In the genomic region with DNA sequence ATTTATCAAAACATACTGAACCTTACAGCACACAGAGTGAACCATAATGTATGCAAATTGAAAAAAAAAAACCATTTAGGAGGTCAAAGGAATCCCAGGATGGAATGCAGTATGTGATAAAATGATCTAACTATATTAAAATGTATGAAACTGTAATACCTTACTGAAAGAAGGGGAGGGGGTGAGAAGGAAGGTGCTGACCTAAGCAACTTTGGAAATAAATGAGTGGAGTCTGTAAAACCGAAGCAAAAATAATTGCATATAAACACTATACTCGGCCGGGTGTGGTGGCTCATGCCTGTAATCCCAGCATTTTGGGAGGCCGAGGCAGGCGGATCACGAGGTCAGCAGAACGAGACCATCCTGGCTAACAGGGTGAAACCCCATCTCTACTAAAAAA, we compare ENCODE assay signal across 24 cellular contexts.
A peak's percentile ranks its signal among the peaks of the same experiment; 100 is the strongest.
DNase-seq lines count a peak whose midpoint lies in the region; ATAC-seq, FAIRE-seq and TF ChIP-seq lines count a peak whose summit lies in the region.
"Had no signal": no experiment of that assay in that cellular context is flagged by ENCODE, and none has a peak within 500 bp of the region (broad histone marks: within the 10 kb centered on the region; RNA-seq: fewer than 3 reads in every experiment).

No MANE protein-coding gene starts in this region.

- no peak for TF ChIP-seq RAD21 in HepG2 (CRISPR knock-in tag; IDR thresholded peaks at IDR 0.05)

- no peak overlapping the region for H2AFZ ChIP-seq in HepG2 (ENCODE audit: low read length)
- no peak overlapping the region for H2AFZ ChIP-seq in MM.1S (ENCODE audit: low read length)

- no peak for TF ChIP-seq CTCF in HepG2 (CRISPR knock-in tag; IDR thresholded peaks at IDR 0.05)
- TF ChIP-seq CTCF in right lobe of liver (IDR thresholded peaks at IDR 0.05), result no peak
- TF ChIP-seq CTCF in MM.1S (IDR thresholded peaks at IDR 0.05; ENCODE audit: low read length), result no peak

- BruUV-seq in HepG2 (replicated peaks; lab: Mats Ljungman, UMichigan), result no TSS peak

- TF ChIP-seq EP300 in HepG2 (IDR thresholded peaks at IDR 0.05; ENCODE audit: low read depth in 2 of 2, low read length in 2 of 2), result no peak
- TF ChIP-seq EP300 in HepG2 (CRISPR knock-in tag; IDR thresholded peaks at IDR 0.05; ENCODE audit: borderline replicate concordance), result no peak

- no peaks in the 10 kb centered on the region for H3K9me2 ChIP-seq in MM.1S (replicated peaks; ENCODE audit: insufficient read depth, low read length)

- H3K27me3 ChIP-seq in HepG2 (ENCODE audit: control insufficient read depth in 1 of 2, insufficient read depth in 2 of 2, low read length in 2 of 2), result peaks cover 0 to 4% of the 10 kb centered on the region in 2 experiments; a peak in 1 of 5 replicates
- no peaks in the 10 kb centered on the region for H3K27me3 ChIP-seq in right lobe of liver
- H3K27me3 ChIP-seq in MM.1S (replicated peaks; ENCODE audit: insufficient read depth, low read length), result no peaks in the 10 kb centered on the region
- H3K27me3 ChIP-seq: BE2C, BLaER1 had no signal

- CTCF ChIA-PET in HepG2 (lab: Yijun Ruan, JAX; ENCODE audit: low intra/inter-chr PET ratio, low total read pairs), result no interaction called here

- TF ChIP-seq POLR2A in HepG2 (IDR thresholded peaks at IDR 0.05; ENCODE audit: insufficient read depth in 1 of 2, low read depth in 2 of 2, low read length in 2 of 2) (no peak), right lobe of liver (IDR thresholded peaks at IDR 0.05) (no peak)

- in situ Hi-C loops in HepG2 (cut with HindIII; ENCODE audit: extremely low pct_ligation_motif_present, low pct_unique_long_range_greater_than_20kb), result no loop called here

- 32% methylated on average over 7 of the region's 7 CpGs for whole genome bisulfite sequencing in HepG2 (ENCODE audit: low lambda C conversion rate)
- WGBS in right lobe of liver (ENCODE audit: insufficient coverage, low coverage, low lambda C conversion rate, missing lambda C conversion rate), result 48% methylated on average over 2 of the region's 7 CpGs

- H3K4me3 ChIP-seq in HepG2 (replicated peaks in 1 of 3; ENCODE audit: insufficient read depth in 1 of 3, low read depth in 2 of 3, low read length in 3 of 3) (no peak overlapping the region), right lobe of liver (no peak overlapping the region), SK-N-MC (no peak overlapping the region), MM.1S (ENCODE audit: low read length) (no peak overlapping the region)
- H3K4me3 ChIP-seq: BLaER1, GM12878 had no signal

- H3F3A ChIP-seq in MM.1S (ENCODE audit: insufficient read depth, low read length), result no peaks in the 10 kb centered on the region

- POLR2A ChIA-PET in HepG2 (lab: Yijun Ruan, JAX), result no interaction called here

- ATAC-seq in HepG2, result no peak
- ATAC-seq in right lobe of liver, result no peak
- ATAC-seq: GM12878 had no signal

- intact Hi-C loops in HepG2 (cut with micrococcal nuclease; ENCODE audit: unreplicated experiment) (loop anchor here (2.0 to 5.0 kb wide), 2 partner anchors 79 to 442 kb away; no protein-coding TSS in a partner anchor), right lobe of liver (cut with DNase I) (no loop called here)

- no peaks in the 10 kb centered on the region for H3K36me3 ChIP-seq in HepG2 (replicated peaks in 1 of 2; ENCODE audit: control insufficient read depth in 1 of 2, insufficient read depth in 2 of 2, low read length in 2 of 2)
- H3K36me3 ChIP-seq in right lobe of liver, result no peaks in the 10 kb centered on the region
- no peaks in the 10 kb centered on the region for H3K36me3 ChIP-seq in SK-N-MC (ENCODE audit: insufficient read depth, low read length)
- H3K36me3 ChIP-seq in MM.1S (replicated peaks; ENCODE audit: insufficient read depth, low read length), result no peaks in the 10 kb centered on the region
- H3K36me3 ChIP-seq: BE2C, BLaER1 had no signal

- DNase-seq in HepG2 (ENCODE audit: low spot score) (no peak), right lobe of liver (no peak), SK-N-MC (ENCODE audit: low read depth, low spot score) (no peak), NCI-H2171 (lab: John Stamatoyannopoulos, UW) (no peak), MM.1S (no peak)
- DNase-seq: ACHN; BE2C; C1 segment of cervical spinal cord; CD4-positive, alpha-beta memory T cell; CD4-positive, CD25-positive, alpha-beta regulatory T cell; CD8-positive, alpha-beta memory T cell; COR-L47; DMS 273 treated with DMSO at 0.1 percent for 48 hours; DMS153; DMS53; DMS79; DND-41; EL; GDM1 had no signal

- H3K79me2 ChIP-seq in HepG2 (ENCODE audit: insufficient read depth, low read length) (no peaks in the 10 kb centered on the region), MM.1S (ENCODE audit: low read length) (no peaks in the 10 kb centered on the region)

- no peak overlapping the region for H3K9ac ChIP-seq in HepG2 (ENCODE audit: insufficient read depth, low read depth, low read length)
- H3K9ac ChIP-seq in SK-N-MC (ENCODE audit: insufficient read length), result no peak overlapping the region
- H3K9ac ChIP-seq in MM.1S (ENCODE audit: low read length), result no peak overlapping the region
- H3K9ac ChIP-seq: BLaER1 had no signal

- H4K20me1 ChIP-seq in HepG2 (ENCODE audit: insufficient read depth, low read length) (no peaks in the 10 kb centered on the region), MM.1S (ENCODE audit: insufficient read depth, low read length) (no peaks in the 10 kb centered on the region)
- H4K20me1 ChIP-seq: BLaER1 had no signal

- H3K4me2 ChIP-seq in HepG2 (ENCODE audit: low read depth, low read length) (no peak overlapping the region), MM.1S (ENCODE audit: low read depth, low read length) (no peak overlapping the region)
- H3K4me2 ChIP-seq: BLaER1 had no signal

- H3K27ac ChIP-seq in HepG2 (ENCODE audit: extremely low read length, insufficient read depth, low read length), result no peak overlapping the region
- H3K27ac ChIP-seq in right lobe of liver, result no peak overlapping the region
- peak overlapping the region; percentile 79 for H3K27ac ChIP-seq in SK-N-MC
- H3K27ac ChIP-seq in MM.1S (ENCODE audit: low read length), result no peak overlapping the region
- H3K27ac ChIP-seq: 22Rv1, BLaER1 had no signal

- H3K9me3 ChIP-seq in HepG2 (ENCODE audit: low read length) (no peaks in the 10 kb centered on the region), right lobe of liver (no peaks in the 10 kb centered on the region), SK-N-MC (ENCODE audit: low read depth, low read length) (no peaks in the 10 kb centered on the region), MM.1S (replicated peaks; ENCODE audit: insufficient read depth, low read length) (no peaks in the 10 kb centered on the region)
- H3K9me3 ChIP-seq: BE2C, BLaER1 had no signal

- H3K4me1 ChIP-seq in HepG2 (ENCODE audit: insufficient read depth, low read length), result no peaks in the 10 kb centered on the region
- no peaks in the 10 kb centered on the region for H3K4me1 ChIP-seq in right lobe of liver
- H3K4me1 ChIP-seq in MM.1S (ENCODE audit: low read length), result no peaks in the 10 kb centered on the region
- H3K4me1 ChIP-seq: BE2C, BLaER1 had no signal

- FAIRE-seq in HepG2 (lab: Jason Lieb, UNC), result no peak
- FAIRE-seq: GM12878, GM12892, GM18507 had no signal

TF ChIP-seq in HepG2, 621 proteins besides CTCF, POLR2A, EP300 and RAD21:
- TF ChIP-seq MAFF (IDR thresholded peaks at IDR 0.05; ENCODE audit: low read depth, low read length), result peak; percentile 76
- no peak for TF ChIP-seq TAF15 (IDR thresholded peaks at IDR 0.05; ENCODE audit: low read depth, low read length, poor library complexity, severe bottlenecking)
- TF ChIP-seq, protein P1, sequence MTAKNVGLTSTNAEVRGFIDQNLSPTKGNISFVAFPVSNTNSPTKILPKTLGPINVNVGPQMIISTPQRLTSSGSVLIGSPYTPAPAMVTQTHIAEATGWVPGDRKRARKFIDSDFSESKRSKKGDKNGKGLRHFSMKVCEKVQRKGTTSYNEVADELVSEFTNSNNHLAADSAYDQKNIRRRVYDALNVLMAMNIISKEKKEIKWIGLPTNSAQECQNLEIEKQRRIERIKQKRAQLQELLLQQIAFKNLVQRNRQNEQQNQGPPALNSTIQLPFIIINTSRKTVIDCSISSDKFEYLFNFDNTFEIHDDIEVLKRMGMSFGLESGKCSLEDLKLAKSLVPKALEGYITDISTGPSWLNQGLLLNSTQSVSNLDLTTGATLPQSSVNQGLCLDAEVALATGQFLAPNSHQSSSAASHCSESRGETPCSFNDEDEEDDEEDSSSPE (CRISPR knock-in tag; IDR thresholded peaks at IDR 0.05), result no peak
- TF ChIP-seq MAFK (conservative IDR thresholded peaks at IDR 0.05 in 1 of 2, IDR thresholded peaks at IDR 0.05 in 1 of 2; ENCODE audit: low read length in 2 of 2), result peak; percentile 77 to 88
- no peak for TF ChIP-seq ZBTB3 (CRISPR knock-in tag; IDR thresholded peaks at IDR 0.05; ENCODE audit: borderline replicate concordance, low read depth)
- TF ChIP-seq, protein P2, sequence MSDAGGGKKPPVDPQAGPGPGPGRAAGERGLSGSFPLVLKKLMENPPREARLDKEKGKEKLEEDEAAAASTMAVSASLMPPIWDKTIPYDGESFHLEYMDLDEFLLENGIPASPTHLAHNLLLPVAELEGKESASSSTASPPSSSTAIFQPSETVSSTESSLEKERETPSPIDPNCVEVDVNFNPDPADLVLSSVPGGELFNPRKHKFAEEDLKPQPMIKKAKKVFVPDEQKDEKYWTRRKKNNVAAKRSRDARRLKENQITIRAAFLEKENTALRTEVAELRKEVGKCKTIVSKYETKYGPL (CRISPR knock-in tag; IDR thresholded peaks at IDR 0.05), result no peak
- no peak for TF ChIP-seq ZNF737 (CRISPR knock-in tag; IDR thresholded peaks at IDR 0.05; ENCODE audit: borderline replicate concordance)
- TF ChIP-seq ASH2L (IDR thresholded peaks at IDR 0.05; ENCODE audit: insufficient read length, low read depth, low read length), result no peak
- TF ChIP-seq, protein P3, sequence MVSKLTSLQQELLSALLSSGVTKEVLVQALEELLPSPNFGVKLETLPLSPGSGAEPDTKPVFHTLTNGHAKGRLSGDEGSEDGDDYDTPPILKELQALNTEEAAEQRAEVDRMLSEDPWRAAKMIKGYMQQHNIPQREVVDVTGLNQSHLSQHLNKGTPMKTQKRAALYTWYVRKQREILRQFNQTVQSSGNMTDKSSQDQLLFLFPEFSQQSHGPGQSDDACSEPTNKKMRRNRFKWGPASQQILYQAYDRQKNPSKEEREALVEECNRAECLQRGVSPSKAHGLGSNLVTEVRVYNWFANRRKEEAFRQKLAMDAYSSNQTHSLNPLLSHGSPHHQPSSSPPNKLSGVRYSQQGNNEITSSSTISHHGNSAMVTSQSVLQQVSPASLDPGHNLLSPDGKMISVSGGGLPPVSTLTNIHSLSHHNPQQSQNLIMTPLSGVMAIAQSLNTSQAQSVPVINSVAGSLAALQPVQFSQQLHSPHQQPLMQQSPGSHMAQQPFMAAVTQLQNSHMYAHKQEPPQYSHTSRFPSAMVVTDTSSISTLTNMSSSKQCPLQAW (CRISPR knock-in tag; IDR thresholded peaks at IDR 0.05), result no peak
- no peak for TF ChIP-seq ZFP41 (CRISPR knock-in tag; IDR thresholded peaks at IDR 0.05; ENCODE audit: borderline replicate concordance)
- no peak for TF ChIP-seq ZNF329 (CRISPR knock-in tag; IDR thresholded peaks at IDR 0.05; ENCODE audit: low read depth)
